Comparison of ENCODE assay signal across 14 cellular contexts in genomic region chr10:78210976-78211375, GRCh38.
"Had no signal": no experiment of that assay in that cellular context is flagged by ENCODE, and none has a peak within 500 bp of the region (broad histone marks: within the 10 kb centered on the region; RNA-seq: fewer than 3 reads in every experiment).

No MANE protein-coding gene starts in this region.

- H3K27me3 ChIP-seq: MG63, SJSA1 had no signal

- H3K4me3 ChIP-seq: MG63, SJSA1 had no signal

- H3K9me3 Mint-ChIP-seq: activated B cell treated with CpG ODN at 0.5 μM for 24 hours; activated CD4-positive, alpha-beta memory T cell treated with anti-CD3 and anti-CD28 coated beads, Interleukin-2, amount 10 ng/mL, durations not matched to agents 7 days and 5 days; activated CD4-positive, alpha-beta T cell treated with anti-CD3 and anti-CD28 coated beads, Interleukin-2, amount 10 ng/mL, durations not matched to agents 24 days and 14 days; activated naive CD8-positive, alpha-beta T cell treated with anti-CD3 and anti-CD28 coated beads, Interleukin-2, amount 10 ng/mL, durations not matched to agents 7 days and 5 days; central memory CD8-positive, alpha-beta T cell; T-helper 1 cell treated with Interleukin-12 subunit alpha and Interleukin-12 subunit beta and Interleukin-4 antibody, amounts not matched to agents 30 μg/mL and 1 μg/mL, for 36 hours had no signal

- H3K9me3 ChIP-seq: MG63, SJSA1 had no signal

- H3K4me1 Mint-ChIP-seq: activated B cell treated with CpG ODN at 0.5 μM for 24 hours; activated CD4-positive, alpha-beta memory T cell treated with anti-CD3 and anti-CD28 coated beads, Interleukin-2, amount 10 ng/mL, durations not matched to agents 7 days and 5 days; activated CD4-positive, alpha-beta T cell treated with anti-CD3 and anti-CD28 coated beads, Interleukin-2, amount 10 ng/mL, durations not matched to agents 24 days and 14 days; central memory CD8-positive, alpha-beta T cell had no signal

- H3K36me3 Mint-ChIP-seq: activated naive CD8-positive, alpha-beta T cell treated with anti-CD3 and anti-CD28 coated beads, Interleukin-2, amount 10 ng/mL, durations not matched to agents 7 days and 5 days had no signal

- H3K36me3 ChIP-seq: MG63, SJSA1 had no signal

- DNase-seq: activated B cell treated with CpG ODN at 0.5 μM for 24 hours; activated CD4-positive, alpha-beta memory T cell treated with anti-CD3 and anti-CD28 coated beads, Interleukin-2, amount 10 ng/mL, durations not matched to agents 7 days and 5 days; activated CD4-positive, alpha-beta T cell treated with anti-CD3 and anti-CD28 coated beads for 1 hour; activated naive CD4-positive, alpha-beta T cell treated with anti-CD3 and anti-CD28 coated beads, Interleukin-2, amount 50 U/mL, for 16 hours; activated T-cell treated with anti-CD3 and anti-CD28 coated beads for 4 hours; NCI-H1417 treated with DMSO at 0.1 percent for 48 hours; NK-92 treated with Interleukin-12 subunit alpha and Interleukin-12 subunit beta, amount 100 ng/mL, for 24 hours; SHP77 had no signal

- H3K27ac Mint-ChIP-seq: activated B cell treated with CpG ODN at 0.5 μM for 24 hours; activated CD4-positive, alpha-beta memory T cell treated with anti-CD3 and anti-CD28 coated beads, Interleukin-2, amount 10 ng/mL, durations not matched to agents 7 days and 5 days; activated CD4-positive, alpha-beta T cell treated with anti-CD3 and anti-CD28 coated beads, Interleukin-2, amount 10 ng/mL, durations not matched to agents 24 days and 14 days; T-helper 1 cell treated with Interleukin-12 subunit alpha and Interleukin-12 subunit beta and Interleukin-4 antibody, amounts not matched to agents 30 μg/mL and 1 μg/mL, for 36 hours had no signal

- H3K4me3 Mint-ChIP-seq: activated B cell treated with CpG ODN at 0.5 μM for 24 hours; activated CD4-positive, alpha-beta memory T cell treated with anti-CD3 and anti-CD28 coated beads, Interleukin-2, amount 10 ng/mL, durations not matched to agents 7 days and 5 days; activated CD4-positive, alpha-beta T cell treated with anti-CD3 and anti-CD28 coated beads, Interleukin-2, amount 10 ng/mL, durations not matched to agents 24 days and 14 days; central memory CD8-positive, alpha-beta T cell; T-helper 1 cell treated with Interleukin-12 subunit alpha and Interleukin-12 subunit beta and Interleukin-4 antibody, amounts not matched to agents 30 μg/mL and 1 μg/mL, for 36 hours had no signal

- H3K27ac ChIP-seq: SJSA1 had no signal
